ENCODE assay signal across 30 cellular contexts in the genomic region with DNA sequence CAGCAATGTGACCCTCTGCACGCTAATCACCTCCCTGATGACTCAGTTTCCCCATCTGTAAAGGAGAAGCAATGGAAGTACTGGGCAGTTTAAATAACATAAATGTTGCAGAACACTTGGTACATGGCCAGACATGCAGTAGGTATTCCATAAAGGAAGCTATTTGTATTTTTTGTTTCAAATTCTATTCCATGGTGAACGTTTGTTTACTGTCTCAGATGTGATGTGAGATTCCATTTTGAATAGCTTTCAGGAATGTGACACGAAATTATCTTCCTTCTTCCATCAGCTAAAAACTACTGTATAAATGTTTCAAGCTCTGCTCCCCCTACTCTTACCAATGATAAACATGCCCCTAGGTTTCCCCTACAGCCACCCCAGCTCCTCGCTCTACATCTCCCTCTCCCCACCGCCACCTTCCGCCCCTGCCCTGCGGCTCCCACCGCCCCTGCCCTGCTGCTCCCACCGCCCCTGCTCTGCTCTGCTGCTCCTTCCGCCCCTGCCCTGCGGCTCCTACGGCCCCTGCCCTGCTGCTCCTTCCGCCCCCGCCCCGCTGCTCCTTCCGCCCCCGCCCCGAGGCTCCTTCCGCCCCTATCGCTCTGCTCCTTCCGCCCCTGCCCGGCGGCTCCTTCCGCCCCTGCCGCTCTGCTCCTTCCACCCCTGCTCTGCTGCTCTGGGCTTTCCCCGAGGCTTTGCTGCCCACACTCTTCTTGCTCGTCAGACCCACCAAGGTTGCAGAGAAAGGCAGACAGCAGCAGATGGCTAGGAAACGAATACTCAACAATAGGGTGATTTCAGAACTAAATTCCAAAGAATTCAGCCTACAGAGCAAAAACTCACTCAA.
DNase-seq lines count a peak whose midpoint lies in the region; ATAC-seq, FAIRE-seq and TF ChIP-seq lines count a peak whose summit lies in the region.
"Had no signal": no experiment of that assay in that cellular context is flagged by ENCODE, and none has a peak within 500 bp of the region (broad histone marks: within the 10 kb centered on the region; RNA-seq: fewer than 3 reads in every experiment).

No MANE protein-coding gene starts in this region.

- H3K36me3 Mint-ChIP-seq in MCF 10A (ENCODE audit: insufficient read depth, unreplicated experiment) = peaks cover 7% of the 10 kb centered on the region
- no peaks in the 10 kb centered on the region for H3K36me3 Mint-ChIP-seq in T-helper 17 cell (ENCODE audit: low read depth)
- H3K36me3 Mint-ChIP-seq: activated naive CD4-positive, alpha-beta T cell treated with anti-CD3 and anti-CD28 coated beads, Interleukin-2, amount 50 U/mL, for 24 hours; IgD-negative memory B cell; naive B cell; stimulated activated effector memory CD8-positive, alpha-beta T cell treated with anti-CD3 and anti-CD28 coated beads, Interleukin-12 subunit alpha, Interleukin-12 subunit beta, amount 100 ng/mL, for 72 hours had no signal

- H3K4me3 Mint-ChIP-seq in MCF 10A (ENCODE audit: unreplicated experiment) (no peak overlapping the region), T-helper 17 cell (peak overlapping the region; percentile 39)
- H3K4me3 Mint-ChIP-seq: activated CD8-positive, alpha-beta T cell treated with anti-CD3 and anti-CD28 coated beads, Interleukin-2, amount 10 ng/mL, durations not matched to agents 7 days and 5 days; activated naive CD4-positive, alpha-beta T cell treated with anti-CD3 and anti-CD28 coated beads, Interleukin-2, amount 50 U/mL, for 24 hours; IgD-negative memory B cell; naive B cell; stimulated activated effector memory CD8-positive, alpha-beta T cell treated with anti-CD3 and anti-CD28 coated beads, Interleukin-12 subunit alpha, Interleukin-12 subunit beta, amount 100 ng/mL, for 72 hours had no signal

- H3K9me3 ChIP-seq in breast epithelium = no peaks in the 10 kb centered on the region
- H3K9me3 ChIP-seq in T-helper 17 cell (ENCODE audit: control insufficient read depth, low read length, poor library complexity, severe bottlenecking) = no peaks in the 10 kb centered on the region
- H3K9me3 ChIP-seq in kidney (ENCODE audit: control insufficient read depth in 1 of 2, low read length in 2 of 2) = no peaks in the 10 kb centered on the region
- H3K9me3 ChIP-seq in skeletal muscle tissue (ENCODE audit: control insufficient read depth in 3 of 3, low read length in 3 of 3) = no peaks in the 10 kb centered on the region

- intact Hi-C loops in breast epithelium (cut with DNase I; ENCODE audit: low total_unique reads) (no loop called here), MCF 10A (cut with micrococcal nuclease) (no loop called here), kidney (cut with DNase I) (no loop called here)

- H3K9ac ChIP-seq in kidney (ENCODE audit: low read length in 2 of 2) = no peak overlapping the region
- peak overlapping the region in 1 of 3 donors; percentile 54 for H3K9ac ChIP-seq in skeletal muscle tissue (ENCODE audit: low read depth in 1 of 3, low read length in 3 of 3)

- TF ChIP-seq POLR2A in breast epithelium (IDR thresholded peaks at IDR 0.05) = no peak

- no peaks in the 10 kb centered on the region for H3K4me1 ChIP-seq in breast epithelium
- H3K4me1 ChIP-seq in kidney (ENCODE audit: control insufficient read depth in 1 of 2, insufficient read depth in 1 of 2, low read depth in 1 of 2, low read length in 2 of 2) = no peaks in the 10 kb centered on the region
- H3K4me1 ChIP-seq in skeletal muscle tissue (ENCODE audit: control insufficient read depth in 3 of 3, insufficient read depth in 3 of 3, low read length in 3 of 3) = no peaks in the 10 kb centered on the region

- ATAC-seq in T-helper 17 cell (no peak), GM21367 (IDR thresholded peaks at IDR 0.05; ENCODE audit: unreplicated experiment) (no peak), GM19324 (IDR thresholded peaks at IDR 0.05; ENCODE audit: low FRiP score, unreplicated experiment) (no peak)
- ATAC-seq: activated CD8-positive, alpha-beta T cell treated with anti-CD3 and anti-CD28 coated beads, Interleukin-2, amount 10 ng/mL, durations not matched to agents 7 days and 5 days; stimulated activated effector memory CD8-positive, alpha-beta T cell treated with anti-CD3 and anti-CD28 coated beads, Interleukin-12 subunit alpha, Interleukin-12 subunit beta, amount 100 ng/mL, for 72 hours had no signal

- H3K9me3 Mint-ChIP-seq in MCF 10A (ENCODE audit: unreplicated experiment) = no peaks in the 10 kb centered on the region
- H3K9me3 Mint-ChIP-seq: activated naive CD4-positive, alpha-beta T cell treated with anti-CD3 and anti-CD28 coated beads, Interleukin-2, amount 50 U/mL, for 24 hours; activated T-helper 2 cell treated with anti-CD3 and anti-CD28 coated beads, Interferon-gamma antibody, Interleukin-2, Interleukin-4, amounts not matched to agents 10 μg/mL and 5 μg/mL and 100 μg/mL, durations not matched to agents 14 hours and 24 hours and 36 hours; stimulated activated effector memory CD8-positive, alpha-beta T cell treated with anti-CD3 and anti-CD28 coated beads, Interleukin-12 subunit alpha, Interleukin-12 subunit beta, amount 100 ng/mL, for 72 hours had no signal

- H3K4me1 Mint-ChIP-seq in MCF 10A (ENCODE audit: insufficient read depth, unreplicated experiment) (peaks cover 13% of the 10 kb centered on the region), T-helper 17 cell (no peaks in the 10 kb centered on the region)
- H3K4me1 Mint-ChIP-seq: activated naive CD4-positive, alpha-beta T cell treated with anti-CD3 and anti-CD28 coated beads, Interleukin-2, amount 50 U/mL, for 24 hours; IgD-negative memory B cell; naive B cell; stimulated activated effector memory CD8-positive, alpha-beta T cell treated with anti-CD3 and anti-CD28 coated beads, Interleukin-12 subunit alpha, Interleukin-12 subunit beta, amount 100 ng/mL, for 72 hours had no signal

- TF ChIP-seq CTCF in breast epithelium (IDR thresholded peaks at IDR 0.05) (no peak), MCF 10A (IDR thresholded peaks at IDR 0.05; ENCODE audit: unreplicated experiment) (no peak), kidney (IDR thresholded peaks at IDR 0.05; ENCODE audit: borderline replicate concordance, extremely low read depth, insufficient read depth) (no peak)

- no peak for DNase-seq in breast epithelium (ENCODE audit: low spot score in 2 of 2)
- DNase-seq in MCF 10A (ENCODE audit: unreplicated experiment) = no peak
- DNase-seq in T-helper 17 cell = no peak
- peak; percentile 44 for DNase-seq in kidney
- no peak for DNase-seq in stimulated activated CD4-positive, alpha-beta T cell treated with anti-CD3 and anti-CD28 coated beads, Interleukin-2, amount 100 ng/mL, for 24 hours
- DNase-seq: activated CD4-positive, alpha-beta T cell treated with anti-CD3 and anti-CD28 coated beads for 1 hour; activated CD8-positive, alpha-beta T cell treated with anti-CD3 and anti-CD28 coated beads, Interleukin-2, amount 10 ng/mL, durations not matched to agents 7 days and 5 days; Calu3; DMS79 treated with DMSO at 0.1 percent for 48 hours; effector memory CD4-positive, alpha-beta T cell; erythroblast; GF-D8; mesendoderm; naive B cell; NCI-H1105; NCI-H2029; NCI-H748 treated with DMSO at 0.1 percent for 48 hours; occipital lobe; retina; stimulated activated CD4-positive, alpha-beta T cell treated with anti-CD3 and anti-CD28 coated beads, Interleukin-4, amount 100 ng/mL, for 1 hour had no signal

- no peak for FAIRE-seq in kidney (lab: Jason Lieb, UNC)
- FAIRE-seq: GM19239, TTC549 had no signal

- H3K27ac Mint-ChIP-seq in MCF 10A (ENCODE audit: low read depth, unreplicated experiment) = no peak overlapping the region
- no peak overlapping the region for H3K27ac Mint-ChIP-seq in T-helper 17 cell
- H3K27ac Mint-ChIP-seq: activated CD8-positive, alpha-beta T cell treated with anti-CD3 and anti-CD28 coated beads, Interleukin-2, amount 10 ng/mL, durations not matched to agents 7 days and 5 days; activated naive CD4-positive, alpha-beta T cell treated with anti-CD3 and anti-CD28 coated beads, Interleukin-2, amount 50 U/mL, for 24 hours; activated T-helper 2 cell treated with anti-CD3 and anti-CD28 coated beads, Interferon-gamma antibody, Interleukin-2, Interleukin-4, amounts not matched to agents 10 μg/mL and 5 μg/mL and 100 μg/mL, durations not matched to agents 14 hours and 24 hours and 36 hours; IgD-negative memory B cell; naive B cell; stimulated activated effector memory CD8-positive, alpha-beta T cell treated with anti-CD3 and anti-CD28 coated beads, Interleukin-12 subunit alpha, Interleukin-12 subunit beta, amount 100 ng/mL, for 72 hours had no signal

- BruUV-seq in MCF 10A (replicated peaks; lab: Mats Ljungman, UMichigan) = no TSS peak

- H3K27me3 Mint-ChIP-seq in MCF 10A (ENCODE audit: insufficient read depth, unreplicated experiment) = no peaks in the 10 kb centered on the region
- H3K27me3 Mint-ChIP-seq in T-helper 17 cell = peaks cover 44% of the 10 kb centered on the region

- peak overlapping the region; percentile 50 to 81 for H3K27ac ChIP-seq in breast epithelium
- no peak overlapping the region for H3K27ac ChIP-seq in kidney (ENCODE audit: low read depth in 2 of 2, low read length in 2 of 2)
- H3K27ac ChIP-seq in skeletal muscle tissue (ENCODE audit: low read depth, low read length) = no peak overlapping the region
- H3K27ac ChIP-seq: SK-N-MC had no signal

- peak overlapping the region in 2 of 3 donors; percentile 46 to 56 for H3K4me3 ChIP-seq in breast epithelium
- no peak overlapping the region for H3K4me3 ChIP-seq in kidney (ENCODE audit: low read length in 2 of 2)
- H3K4me3 ChIP-seq in skeletal muscle tissue (ENCODE audit: low read length in 3 of 3) = peak overlapping the region in 2 of 3 donors; percentile 41 to 67
- H3K4me3 ChIP-seq: SK-N-MC had no signal

- CTCF ChIA-PET in MCF 10A (lab: Yijun Ruan, JAX) = no interaction called here

- POLR2A ChIA-PET in MCF 10A (lab: Yijun Ruan, JAX) = interaction anchor here (0.6 to 0.9 kb wide), 2 partner anchors 9 to 64 kb away, joined by 3 read pairs; no protein-coding TSS in a partner anchor

- no peaks in the 10 kb centered on the region for H3K36me3 ChIP-seq in breast epithelium
- H3K36me3 ChIP-seq in kidney (ENCODE audit: control insufficient read depth in 1 of 2, insufficient read depth in 2 of 2, low read length in 2 of 2) = no peaks in the 10 kb centered on the region
- no peaks in the 10 kb centered on the region for H3K36me3 ChIP-seq in skeletal muscle tissue (ENCODE audit: control insufficient read depth in 3 of 3, insufficient read depth in 3 of 3, low read length in 3 of 3)

- H3K27me3 ChIP-seq in breast epithelium = no peaks in the 10 kb centered on the region
- H3K27me3 ChIP-seq in skeletal muscle tissue (ENCODE audit: control insufficient read depth in 3 of 3, insufficient read depth in 3 of 3, low read length in 3 of 3) = no peaks in the 10 kb centered on the region

Comparison
In these comparisons a context has a peak if more than half of its experiments do, and no peak if none do; other contexts are left out.
1. H3K27ac ChIP-seq: peak in breast epithelium (2 of 2); none in kidney (0 of 2) and skeletal muscle tissue (single experiment).
2. H3K4me3 ChIP-seq: peak in breast epithelium (2 of 3) and skeletal muscle tissue (2 of 3); none in kidney (0 of 2).